In the genomic region with DNA sequence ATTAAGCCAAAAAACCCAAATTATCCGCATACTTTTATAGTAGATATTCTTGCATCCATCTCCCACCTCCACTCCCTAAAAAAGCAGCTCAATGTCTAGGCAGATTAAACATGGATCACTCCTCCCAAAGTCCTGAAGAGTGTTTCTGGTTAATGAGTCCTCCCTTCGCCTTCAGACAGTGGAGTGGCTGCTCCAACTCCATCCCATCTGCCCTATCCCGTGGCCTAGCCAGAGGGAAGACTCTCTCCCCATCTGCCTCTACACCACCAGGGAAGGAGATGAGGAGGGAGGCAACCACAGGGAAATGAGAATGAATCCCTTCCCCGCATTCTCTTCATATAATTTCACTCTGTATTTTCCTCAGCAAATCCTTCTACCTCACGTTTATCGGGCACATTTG, we compare ENCODE assay signal across 1 cellular context.
TF ChIP-seq lines count a peak whose summit lies in the region.

No MANE protein-coding gene starts in this region.

TF ChIP-seq in SK-N-SH, 30 proteins besides CTCF, POLR2A, EP300 and RAD21 (continued from another document):
- TF ChIP-seq, protein P1, sequence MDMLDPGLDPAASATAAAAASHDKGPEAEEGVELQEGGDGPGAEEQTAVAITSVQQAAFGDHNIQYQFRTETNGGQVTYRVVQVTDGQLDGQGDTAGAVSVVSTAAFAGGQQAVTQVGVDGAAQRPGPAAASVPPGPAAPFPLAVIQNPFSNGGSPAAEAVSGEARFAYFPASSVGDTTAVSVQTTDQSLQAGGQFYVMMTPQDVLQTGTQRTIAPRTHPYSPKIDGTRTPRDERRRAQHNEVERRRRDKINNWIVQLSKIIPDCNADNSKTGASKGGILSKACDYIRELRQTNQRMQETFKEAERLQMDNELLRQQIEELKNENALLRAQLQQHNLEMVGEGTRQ (IDR thresholded peaks at IDR 0.05; ENCODE audit: borderline replicate concordance, low read depth, low read length) = no peak
- TF ChIP-seq TAF1 (IDR thresholded peaks at IDR 0.05; ENCODE audit: borderline replicate concordance, low read depth, low read length) (no peak), MEF2A (IDR thresholded peaks at IDR 0.05; ENCODE audit: borderline replicate concordance, low read depth) (no peak), GABPA (IDR thresholded peaks at IDR 0.05; ENCODE audit: low read depth) (no peak), RXRA (IDR thresholded peaks at IDR 0.05; ENCODE audit: borderline replicate concordance, low read depth) (no peak), TEAD4 (IDR thresholded peaks at IDR 0.05; ENCODE audit: borderline replicate concordance, insufficient read depth) (no peak), CHD2 (IDR thresholded peaks at IDR 0.05; ENCODE audit: low read length, partially characterized antibody) (no peak)
- TF ChIP-seq, protein P2, sequence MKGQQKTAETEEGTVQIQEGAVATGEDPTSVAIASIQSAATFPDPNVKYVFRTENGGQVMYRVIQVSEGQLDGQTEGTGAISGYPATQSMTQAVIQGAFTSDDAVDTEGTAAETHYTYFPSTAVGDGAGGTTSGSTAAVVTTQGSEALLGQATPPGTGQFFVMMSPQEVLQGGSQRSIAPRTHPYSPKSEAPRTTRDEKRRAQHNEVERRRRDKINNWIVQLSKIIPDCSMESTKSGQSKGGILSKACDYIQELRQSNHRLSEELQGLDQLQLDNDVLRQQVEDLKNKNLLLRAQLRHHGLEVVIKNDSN (IDR thresholded peaks at IDR 0.05; ENCODE audit: borderline replicate concordance, low read depth) = no peak
- TF ChIP-seq, protein P3, sequence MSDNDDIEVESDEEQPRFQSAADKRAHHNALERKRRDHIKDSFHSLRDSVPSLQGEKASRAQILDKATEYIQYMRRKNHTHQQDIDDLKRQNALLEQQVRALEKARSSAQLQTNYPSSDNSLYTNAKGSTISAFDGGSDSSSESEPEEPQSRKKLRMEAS (IDR thresholded peaks at IDR 0.05; ENCODE audit: low read depth) = no peak
